8 cellular contexts compared by ENCODE assay signal in genomic region chr17:35372846-35373531, GRCh38. TPM values are rescaled to one million over a fixed set of nuclear protein-coding genes. Genes with fewer than 3 reads are reported as not detected.
DNase-seq lines count a peak whose midpoint lies in the region; ATAC-seq, FAIRE-seq and TF ChIP-seq lines count a peak whose summit lies in the region.

No MANE protein-coding gene starts in this region.

- H3K27ac Mint-ChIP-seq in CD4-positive, alpha-beta memory T cell: peak overlapping the region; percentile 99 to 100 (median 100)
- H3K27ac Mint-ChIP-seq in astrocyte (ENCODE audit: unreplicated experiment): no peak overlapping the region

- H3K36me3 ChIP-seq in CD4-positive, alpha-beta memory T cell (ENCODE audit: insufficient read depth, low read length): no peaks in the 10 kb centered on the region
- H3K36me3 ChIP-seq in GM23248 (ENCODE audit: low read depth): no peaks in the 10 kb centered on the region
- H3K36me3 ChIP-seq in astrocyte (ENCODE audit: insufficient read depth, low read length): no peaks in the 10 kb centered on the region
- no peaks in the 10 kb centered on the region for H3K36me3 ChIP-seq in keratinocyte (ENCODE audit: control insufficient read depth in 2 of 2, extremely low read depth in 1 of 2, insufficient read depth in 2 of 2, low read length in 2 of 2)

- peaks cover 38 to 77% (median 53%) of the 10 kb centered on the region in 4 donors for H3K4me1 Mint-ChIP-seq in CD4-positive, alpha-beta memory T cell
- peaks cover 8% of the 10 kb centered on the region for H3K4me1 Mint-ChIP-seq in astrocyte (ENCODE audit: low read depth, unreplicated experiment)

- H3K4me3 Mint-ChIP-seq in CD4-positive, alpha-beta memory T cell: peak overlapping the region; percentile 96 to 100 (median 99)
- H3K4me3 Mint-ChIP-seq in astrocyte (ENCODE audit: unreplicated experiment): peak overlapping the region; percentile 84

- no peaks in the 10 kb centered on the region for H3K9me2 ChIP-seq in GM23248 (ENCODE audit: insufficient read depth)

- in situ Hi-C loops in GM23248 (cut with MboI): no loop called here

- no peaks in the 10 kb centered on the region for H3K9me1 ChIP-seq in keratinocyte (ENCODE audit: control insufficient read depth, extremely low read depth, insufficient read depth, low read length)

- H3K27me3 Mint-ChIP-seq in CD4-positive, alpha-beta memory T cell: no peaks in the 10 kb centered on the region
- H3K27me3 Mint-ChIP-seq in astrocyte (ENCODE audit: low read depth, unreplicated experiment): peaks cover 63% of the 10 kb centered on the region

- intact Hi-C loops in CD4-positive, alpha-beta memory T cell (cut with micrococcal nuclease): loop anchor here (1.0 to 2.0 kb wide), 7 partner anchors 26 to 166 kb away; partner anchors contain the start of genes SLFN12, SLFN13 and SLFN5

- CTCF ChIA-PET in CD4-positive, alpha-beta memory T cell (lab: Charles Lee; ENCODE audit: partially characterized antibody): interaction anchor here (1.1 to 5.2 kb wide), 5 partner anchors 16 to 202 kb away, joined by 3 to 29 read pairs (median 11); no protein-coding TSS in a partner anchor

- peak overlapping the region; percentile 54 to 85 for H3K4me3 ChIP-seq in CD4-positive, alpha-beta memory T cell (ENCODE audit: low read length in 2 of 2)
- H3K4me3 ChIP-seq in GM23248 (peak overlapping the region; percentile 92), astrocyte (ENCODE audit: insufficient read depth, low read depth, low read length) (peak overlapping the region; percentile 73), keratinocyte (ENCODE audit: control insufficient read depth in 2 of 3, extremely low read depth in 1 of 3, insufficient read depth in 2 of 3, low read depth in 1 of 3, low read length in 3 of 3) (peak overlapping the region in 2 of 3 experiments; percentile 60 to 64)

- H3K79me2 ChIP-seq in GM23248 (ENCODE audit: insufficient read depth) (peaks cover 67% of the 10 kb centered on the region), astrocyte (ENCODE audit: insufficient read depth, low read length) (no peaks in the 10 kb centered on the region), keratinocyte (ENCODE audit: control insufficient read depth, insufficient read depth, low read length) (no peaks in the 10 kb centered on the region)

- H3K9ac ChIP-seq in GM23248 (peak overlapping the region; percentile 98), astrocyte (ENCODE audit: low read length) (peak overlapping the region; percentile 93), keratinocyte (ENCODE audit: control insufficient read depth, extremely low read depth, insufficient read depth, low read length) (peak overlapping the region; percentile 57)

- H3K4me1 ChIP-seq in CD4-positive, alpha-beta memory T cell (ENCODE audit: insufficient read depth, low read length): peaks cover 51% of the 10 kb centered on the region
- H3K4me1 ChIP-seq in GM23248 (ENCODE audit: insufficient read depth) (peaks cover 32% of the 10 kb centered on the region), astrocyte (ENCODE audit: insufficient read depth, low read length) (peaks cover 3% of the 10 kb centered on the region), keratinocyte (ENCODE audit: control insufficient read depth, extremely low read depth, insufficient read depth, low read length) (peaks cover 3% of the 10 kb centered on the region)

- no peak for ATAC-seq in omental fat pad (ENCODE audit: low FRiP score)

- peak in 3 of 5 donors; percentile 10 to 37 (median 22) for DNase-seq in CD4-positive, alpha-beta memory T cell
- peak; percentile 52 for DNase-seq in GM23248
- peak; percentile 33 for DNase-seq in NOMO-1 treated with dmso at 0.1 percent for 144 hours (lab: John Stamatoyannopoulos, UW; ENCODE audit: unreplicated experiment)
- no peak for DNase-seq in astrocyte (ENCODE audit: low read depth)
- DNase-seq in keratinocyte (ENCODE audit: low read depth, low spot score): no peak
- DNase-seq in stimulated activated CD8-positive, alpha-beta memory T cell treated with anti-CD3 and anti-CD28 coated beads, Interleukin-4, amount 100 ng/mL, for 48 hours: peak; percentile 42
- no peak for DNase-seq in NCI-H2029 (lab: John Stamatoyannopoulos, UW)
- DNase-seq in omental fat pad (ENCODE audit: low spot score): no peak

- H3K9me3 Mint-ChIP-seq in CD4-positive, alpha-beta memory T cell: peaks cover 0 to 14% (median 4%) of the 10 kb centered on the region in 8 donors
- peaks cover 8% of the 10 kb centered on the region for H3K9me3 Mint-ChIP-seq in astrocyte (ENCODE audit: unreplicated experiment)

- peak overlapping the region; percentile 92 for H3K4me2 ChIP-seq in GM23248 (ENCODE audit: unreplicated experiment)
- H3K4me2 ChIP-seq in astrocyte (ENCODE audit: low read length): peak overlapping the region; percentile 97
- peak overlapping the region; percentile 85 for H3K4me2 ChIP-seq in keratinocyte (ENCODE audit: control insufficient read depth, extremely low read depth, insufficient read depth, low read depth, low read length)

- POLR2A ChIA-PET in CD4-positive, alpha-beta memory T cell (lab: Charles Lee; ENCODE audit: partially characterized antibody): interaction anchor here (0.6 to 6.8 kb wide), 34 partner anchors 8 to 231 kb away, joined by 3 to 110 read pairs (median 5); partner anchors contain the start of genes NLE1, PEX12, SLFN12L and SLFN5

- H2AFZ ChIP-seq in GM23248 (peak overlapping the region; percentile 79), astrocyte (ENCODE audit: low read depth, low read length) (peak overlapping the region; percentile 94), keratinocyte (ENCODE audit: control insufficient read depth, low read length) (no peak overlapping the region)

- H3K27me3 ChIP-seq in CD4-positive, alpha-beta memory T cell (ENCODE audit: insufficient read depth, low read length): no peaks in the 10 kb centered on the region
- H3K27me3 ChIP-seq in GM23248 (replicated peaks; ENCODE audit: insufficient read depth) (no peaks in the 10 kb centered on the region), astrocyte (ENCODE audit: insufficient read depth, low read length) (peaks cover 25% of the 10 kb centered on the region), keratinocyte (ENCODE audit: control insufficient read depth, extremely low read depth, insufficient read depth, low read length) (peaks cover 36% of the 10 kb centered on the region)

- H3K36me3 Mint-ChIP-seq in CD4-positive, alpha-beta memory T cell: peaks cover 11 to 13% of the 10 kb centered on the region in 2 donors
- H3K36me3 Mint-ChIP-seq in astrocyte (ENCODE audit: low read depth, unreplicated experiment): no peaks in the 10 kb centered on the region

- dilution Hi-C loops in keratinocyte (cut with MboI; ENCODE audit: extremely low pct_ligation_motif_present, low sequenced_read_pairs): no loop called here

- 0 to 2% methylated on average over 13 to 25 of the region's 25 CpGs for WGBS in GM23248 (ENCODE audit: low coverage in 1 of 2, low lambda C conversion rate in 2 of 2, missing lambda C conversion rate in 2 of 2), 2 experiments

- H3K27ac ChIP-seq in CD4-positive, alpha-beta memory T cell (ENCODE audit: low read depth, low read length): peak overlapping the region; percentile 98
- peak overlapping the region; percentile 97 for H3K27ac ChIP-seq in GM23248
- peak overlapping the region; percentile 68 for H3K27ac ChIP-seq in astrocyte (ENCODE audit: low read depth, low read length)
- H3K27ac ChIP-seq in keratinocyte (ENCODE audit: control insufficient read depth, insufficient read depth, low read length): no peak overlapping the region

- H4K20me1 ChIP-seq in GM23248 (ENCODE audit: insufficient read depth): no peaks in the 10 kb centered on the region
- peaks cover under 1% of the 10 kb centered on the region for H4K20me1 ChIP-seq in astrocyte (ENCODE audit: insufficient read depth, low read length)
- H4K20me1 ChIP-seq in keratinocyte (ENCODE audit: control insufficient read depth, extremely low read depth, insufficient read depth, low read length): no peaks in the 10 kb centered on the region

- H3K9me3 ChIP-seq in CD4-positive, alpha-beta memory T cell (ENCODE audit: control insufficient read depth in 1 of 2, low read length in 2 of 2): no peaks in the 10 kb centered on the region
- no peaks in the 10 kb centered on the region for H3K9me3 ChIP-seq in GM23248 (ENCODE audit: low read depth)
- no peaks in the 10 kb centered on the region for H3K9me3 ChIP-seq in astrocyte (ENCODE audit: insufficient read depth, low read depth, low read length)
- no peaks in the 10 kb centered on the region for H3K9me3 ChIP-seq in keratinocyte (ENCODE audit: control insufficient read depth, low read depth, low read length)

- FAIRE-seq in astrocyte (lab: Jason Lieb, UNC) (no peak), keratinocyte (lab: Jason Lieb, UNC) (no peak)

- TF ChIP-seq CTCF in astrocyte (IDR thresholded peaks at IDR 0.05; ENCODE audit: insufficient read depth, low read depth, low read length) (no peak), keratinocyte (optimal IDR thresholded peaks at IDR 0.05 in 1 of 3, IDR thresholded peaks at IDR 0.05 in 1 of 3, conservative IDR thresholded peaks at IDR 0.05 in 1 of 3; ENCODE audit: extremely low read depth in 1 of 3, insufficient read depth in 2 of 3, low read length in 3 of 3) (no peak), omental fat pad (IDR thresholded peaks at IDR 0.05) (no peak)

- peaks cover 19% of the 10 kb centered on the region for H3F3A ChIP-seq in GM23248 (ENCODE audit: insufficient read depth)

RNA-seq across cellular contexts. Expression of gene SLFN11, which starts 0.4 kb away (rescaled TPM):
- total RNA-seq in CD4-positive, alpha-beta memory T cell: 10 to 100 TPM; 72.4 to 74.2 TPM
- polyA plus RNA-seq in CD4-positive, alpha-beta memory T cell: 10 to 100 TPM in 1 of 2 donors, 1 to 10 TPM in 1; 6.6 to 13.6 TPM
- 49.3 and 59.7 TPM in 2 replicates for total RNA-seq in GM23248 (2014; rRNA removed; shearing (Covaris generic))
- 32.8 and 34.1 TPM in 2 replicates for polyA plus RNA-seq in GM23248 (2016; fragmentation: Nextera tagmentation; extraction: Ambion mirVana)
- 0.25 and 0.75 TPM in 2 replicates for total RNA-seq in astrocyte
- 1.4 to 5.0 TPM (median 3.5 TPM) in 3 replicates for polyA plus RNA-seq in keratinocyte
- polyA plus RNA-seq in keratinocyte (2011; ENCODE audit: low read depth): 0.32 TPM
- 0.70 and 1.1 TPM in 2 replicates for polyA plus RNA-seq in keratinocyte (2011; cell fraction: cytosol; rRNA removed)
- polyA plus RNA-seq in keratinocyte (2011; cell fraction: nucleus; rRNA removed): 1.4 and 2.3 TPM in 2 replicates
- 4.9 TPM in 1 of 2 replicates, not detected in the other for polyA plus RNA-seq in keratinocyte (2012; ENCODE audit: low replicate concordance)
- 4.2 to 5.0 TPM (median 4.7 TPM) in 3 replicates for polyA minus RNA-seq in keratinocyte
- polyA minus RNA-seq in keratinocyte (2011; cell fraction: cytosol; rRNA and poly(A)+ RNA removed): 4.6 TPM
- polyA minus RNA-seq in keratinocyte (2011; cell fraction: nucleus; rRNA and poly(A)+ RNA removed): 2.3 and 2.4 TPM in 2 replicates
- total RNA-seq in omental fat pad: 100 to 1,000 TPM in 1 of 4 donors, 10 to 100 TPM in 3; 58.1 to 127 (median 92.3) TPM

RNA-seq across cellular contexts. Expression of gene SLFN12, which starts 59.3 kb away (rescaled TPM):
- total RNA-seq in CD4-positive, alpha-beta memory T cell: 1 to 10 TPM; 6.5 to 8.9 TPM
- 1 to 10 TPM in 1 of 2 donors, under 1 TPM in 1; 0.75 to 2.0 TPM for polyA plus RNA-seq in CD4-positive, alpha-beta memory T cell
- 32.0 and 41.2 TPM in 2 replicates for total RNA-seq in GM23248 (2014; rRNA removed; shearing (Covaris generic))
- polyA plus RNA-seq in GM23248 (2016; fragmentation: Nextera tagmentation; extraction: Ambion mirVana) (15.1 and 15.9 TPM in 2 replicates), keratinocyte (9.8 to 15.2 TPM (median 11.5 TPM) in 3 replicates)
- total RNA-seq in astrocyte (39.3 and 52.5 TPM in 2 replicates), omental fat pad (10 to 100 TPM in 2 of 4 donors, 1 to 10 TPM in 2; 9.0 to 24.7 (median 11.0) TPM)
- polyA plus RNA-seq in keratinocyte (2011; ENCODE audit: low read depth): 2.3 TPM
- 3.7 and 9.1 TPM in 2 replicates for polyA plus RNA-seq in keratinocyte (2011; cell fraction: cytosol; rRNA removed)
- 20.8 and 23.1 TPM in 2 replicates for polyA plus RNA-seq in keratinocyte (2011; cell fraction: nucleus; rRNA removed)
- polyA plus RNA-seq in keratinocyte (2012; ENCODE audit: low replicate concordance): 1.3 and 11.1 TPM in 2 replicates
- polyA minus RNA-seq in keratinocyte: 3.9 to 13.4 TPM (median 9.7 TPM) in 3 replicates
- polyA minus RNA-seq in keratinocyte (2011; cell fraction: cytosol; rRNA and poly(A)+ RNA removed): 4.6 TPM
- 10.3 and 14.8 TPM in 2 replicates for polyA minus RNA-seq in keratinocyte (2011; cell fraction: nucleus; rRNA and poly(A)+ RNA removed)

Comparison
In these comparisons a context has a peak if more than half of its experiments do, and no peak if none do; other contexts are left out.
1. DNase-seq: peak in CD4-positive, alpha-beta memory T cell (3 of 5), GM23248 (single experiment), NOMO-1 treated with dmso at 0.1 percent for 144 hours (single experiment) and stimulated activated CD8-positive, alpha-beta memory T cell treated with anti-CD3 and anti-CD28 coated beads, Interleukin-4, amount 100 ng/mL, for 48 hours (single experiment); none in astrocyte (single experiment), keratinocyte (single experiment), NCI-H2029 (single experiment) and omental fat pad (single experiment).
2. RNA of gene SLFN11, which starts 0.4 kb away (total RNA-seq): 58.1 to 127 TPM in omental fat pad, 72.4 to 74.2 TPM in CD4-positive, alpha-beta memory T cell and 49.3 to 59.7 TPM in GM23248; 0.25 to 0.75 TPM in astrocyte; every median in the first group is over 10 times any median in the second.
3. Peak in every context shown above with its lines, with median percentiles within 50 percentile points of each other: H3K4me3 ChIP-seq, H3K4me2 ChIP-seq and H3K9ac ChIP-seq.